In the genomic region with DNA sequence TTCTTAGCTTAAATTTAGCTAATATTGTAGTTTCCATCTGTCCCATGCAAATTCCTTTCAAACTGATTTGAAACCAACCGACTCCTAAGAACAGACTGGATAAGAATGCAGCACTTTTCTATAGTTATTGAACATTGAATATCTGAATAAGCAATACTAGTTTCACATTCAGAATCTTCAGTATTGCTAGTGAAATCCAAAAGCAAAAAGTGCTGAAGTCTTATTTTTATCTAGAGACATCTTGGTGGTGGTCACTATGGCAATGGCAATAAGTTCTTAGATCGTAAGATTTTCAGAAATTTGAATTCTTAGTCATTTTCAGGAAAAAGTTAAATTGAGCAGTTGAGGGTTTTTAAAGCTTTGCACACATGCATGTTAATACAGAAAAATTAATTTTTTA, we compare ENCODE assay signal across 21 cellular contexts. TPM values are rescaled to one million over a fixed set of nuclear protein-coding genes. Genes with fewer than 3 reads are reported as not detected.
"Had no signal": no experiment of that assay in that cellular context is flagged by ENCODE, and none has a peak within 500 bp of the region (broad histone marks: within the 10 kb centered on the region; RNA-seq: fewer than 3 reads in every experiment).

No MANE protein-coding gene starts in this region.

- H3K27me3 Mint-ChIP-seq: activated CD4-positive, alpha-beta T cell treated with anti-CD3 and anti-CD28 coated beads, Interleukin-2, amount 10 ng/mL, durations not matched to agents 7 days and 5 days; activated naive CD8-positive, alpha-beta T cell treated with anti-CD3 and anti-CD28 coated beads, Interleukin-2, amount 10 ng/mL, durations not matched to agents 7 days and 5 days; stimulated activated naive B cell treated with anti-CD40 and anti-IgM and Interleukin-4, amounts not matched to agents 10 μg/mL and 1 μg/mL and 100 μg/mL, for 72 hours had no signal

- H3K27ac ChIP-seq: breast epithelium, dorsolateral prefrontal cortex, heart left ventricle, left lung, psoas muscle, transverse colon, WERI-Rb-1 had no signal

- FAIRE-seq: frontal cortex, islet of Langerhans had no signal

- H3K27ac Mint-ChIP-seq: activated CD4-positive, alpha-beta T cell treated with anti-CD3 and anti-CD28 coated beads, Interleukin-2, amount 10 ng/mL, durations not matched to agents 7 days and 5 days; stimulated activated naive B cell treated with anti-CD40 and anti-IgM and Interleukin-4, amounts not matched to agents 10 μg/mL and 1 μg/mL and 100 μg/mL, for 72 hours had no signal

- H3K4me3 ChIP-seq: breast epithelium, dorsolateral prefrontal cortex, heart left ventricle, left lung, psoas muscle, spleen, transverse colon had no signal

- DNase-seq: activated CD4-positive, alpha-beta T cell treated with anti-CD3 and anti-CD28 coated beads, Interleukin-2, amount 10 ng/mL, durations not matched to agents 7 days and 5 days; activated effector memory CD4-positive, alpha-beta T cell treated with anti-CD3 and anti-CD28 coated beads, Interleukin-2, amount 50 U/mL, for 16 hours; activated naive CD8-positive, alpha-beta T cell treated with anti-CD3 and anti-CD28 coated beads, Interleukin-2, amount 10 ng/mL, durations not matched to agents 7 days and 5 days; anterior cingulate cortex; dorsolateral prefrontal cortex; heart left ventricle; left lung; natural killer cell; psoas muscle; spleen; stimulated activated CD4-positive, alpha-beta T cell treated with anti-CD3 and anti-CD28 coated beads, Interleukin-1b, Interleukin-23, amount 100 ng/mL, for 48 hours; stimulated activated naive B cell treated with anti-CD40 and anti-IgM and Interleukin-4, amounts not matched to agents 10 μg/mL and 1 μg/mL and 100 μg/mL, for 72 hours; T-helper 9 cell; transverse colon; WERI-Rb-1 had no signal

- H3K4me1 ChIP-seq: breast epithelium had no signal

- H3K4me3 Mint-ChIP-seq: activated CD4-positive, alpha-beta T cell treated with anti-CD3 and anti-CD28 coated beads, Interleukin-2, amount 10 ng/mL, durations not matched to agents 7 days and 5 days; activated naive CD8-positive, alpha-beta T cell treated with anti-CD3 and anti-CD28 coated beads, Interleukin-2, amount 10 ng/mL, durations not matched to agents 7 days and 5 days; stimulated activated naive B cell treated with anti-CD40 and anti-IgM and Interleukin-4, amounts not matched to agents 10 μg/mL and 1 μg/mL and 100 μg/mL, for 72 hours had no signal

- ATAC-seq: heart left ventricle; left lung; natural killer cell; psoas muscle; sciatic nerve; stimulated activated naive B cell treated with anti-CD40 and anti-IgM and Interleukin-4, amounts not matched to agents 10 μg/mL and 1 μg/mL and 100 μg/mL, for 72 hours had no signal

- H3K9me3 ChIP-seq: breast epithelium, heart left ventricle, left lung, psoas muscle, spleen, transverse colon had no signal

- H3K36me3 Mint-ChIP-seq: natural killer cell had no signal

- H3K27me3 ChIP-seq: breast epithelium, dorsolateral prefrontal cortex, heart left ventricle, left lung, spleen, transverse colon had no signal

- H3K36me3 ChIP-seq: breast epithelium had no signal

- H3K9me3 Mint-ChIP-seq: activated CD4-positive, alpha-beta T cell treated with anti-CD3 and anti-CD28 coated beads, Interleukin-2, amount 10 ng/mL, durations not matched to agents 7 days and 5 days; activated naive CD8-positive, alpha-beta T cell treated with anti-CD3 and anti-CD28 coated beads, Interleukin-2, amount 10 ng/mL, durations not matched to agents 7 days and 5 days; natural killer cell; stimulated activated naive B cell treated with anti-CD40 and anti-IgM and Interleukin-4, amounts not matched to agents 10 μg/mL and 1 μg/mL and 100 μg/mL, for 72 hours had no signal

RNA-seq across cellular contexts. Expression of gene CLDN20, which starts 47.8 kb away (rescaled TPM):
- total RNA-seq: activated CD4-positive, alpha-beta T cell treated with anti-CD3 and anti-CD28 coated beads, Interleukin-2, amount 10 ng/mL, durations not matched to agents 7 days and 5 days; activated naive CD8-positive, alpha-beta T cell treated with anti-CD3 and anti-CD28 coated beads, Interleukin-2, amount 10 ng/mL, durations not matched to agents 7 days and 5 days; breast epithelium; chondrocyte; frontal cortex; heart left ventricle; left lung; natural killer cell; omental fat pad; psoas muscle; spleen; transverse colon had no signal
- polyA plus RNA-seq: spleen had no signal
